Comparison of ENCODE assay signal across 1 cellular context in the genomic region with DNA sequence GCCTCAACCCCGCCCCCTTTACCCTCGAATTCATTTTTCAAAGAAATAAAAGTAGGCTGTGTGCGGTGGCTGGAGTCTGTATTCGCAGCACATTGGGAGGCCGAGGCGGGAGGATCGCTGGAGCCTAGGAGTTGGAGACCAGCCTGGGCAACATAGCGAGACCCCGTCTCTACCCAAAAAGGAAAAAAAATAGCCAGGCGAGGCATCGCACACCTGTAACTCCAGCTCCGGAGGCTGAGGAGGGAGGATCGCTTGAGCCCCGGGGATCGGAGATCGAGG.
TF ChIP-seq lines count a peak whose summit lies in the region.

No MANE protein-coding gene starts in this region.

TF ChIP-seq in GM12878, 131 proteins besides CTCF, POLR2A, EP300 and RAD21:
- TF ChIP-seq, protein P1, sequence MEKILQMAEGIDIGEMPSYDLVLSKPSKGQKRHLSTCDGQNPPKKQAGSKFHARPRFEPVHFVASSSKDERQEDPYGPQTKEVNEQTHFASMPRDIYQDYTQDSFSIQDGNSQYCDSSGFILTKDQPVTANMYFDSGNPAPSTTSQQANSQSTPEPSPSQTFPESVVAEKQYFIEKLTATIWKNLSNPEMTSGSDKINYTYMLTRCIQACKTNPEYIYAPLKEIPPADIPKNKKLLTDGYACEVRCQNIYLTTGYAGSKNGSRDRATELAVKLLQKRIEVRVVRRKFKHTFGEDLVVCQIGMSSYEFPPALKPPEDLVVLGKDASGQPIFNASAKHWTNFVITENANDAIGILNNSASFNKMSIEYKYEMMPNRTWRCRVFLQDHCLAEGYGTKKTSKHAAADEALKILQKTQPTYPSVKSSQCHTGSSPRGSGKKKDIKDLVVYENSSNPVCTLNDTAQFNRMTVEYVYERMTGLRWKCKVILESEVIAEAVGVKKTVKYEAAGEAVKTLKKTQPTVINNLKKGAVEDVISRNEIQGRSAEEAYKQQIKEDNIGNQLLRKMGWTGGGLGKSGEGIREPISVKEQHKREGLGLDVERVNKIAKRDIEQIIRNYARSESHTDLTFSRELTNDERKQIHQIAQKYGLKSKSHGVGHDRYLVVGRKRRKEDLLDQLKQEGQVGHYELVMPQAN (conservative IDR thresholded peaks at IDR 0.05), result 0 out of 2 replicates have a peak, but pooled peaks have one; percentile 12
- TF ChIP-seq, protein P2, sequence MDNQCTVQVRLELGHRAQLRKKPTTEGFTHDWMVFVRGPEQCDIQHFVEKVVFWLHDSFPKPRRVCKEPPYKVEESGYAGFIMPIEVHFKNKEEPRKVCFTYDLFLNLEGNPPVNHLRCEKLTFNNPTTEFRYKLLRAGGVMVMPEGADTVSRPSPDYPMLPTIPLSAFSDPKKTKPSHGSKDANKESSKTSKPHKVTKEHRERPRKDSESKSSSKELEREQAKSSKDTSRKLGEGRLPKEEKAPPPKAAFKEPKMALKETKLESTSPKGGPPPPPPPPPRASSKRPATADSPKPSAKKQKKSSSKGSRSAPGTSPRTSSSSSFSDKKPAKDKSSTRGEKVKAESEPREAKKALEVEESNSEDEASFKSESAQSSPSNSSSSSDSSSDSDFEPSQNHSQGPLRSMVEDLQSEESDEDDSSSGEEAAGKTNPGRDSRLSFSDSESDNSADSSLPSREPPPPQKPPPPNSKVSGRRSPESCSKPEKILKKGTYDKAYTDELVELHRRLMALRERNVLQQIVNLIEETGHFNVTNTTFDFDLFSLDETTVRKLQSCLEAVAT (IDR thresholded peaks at IDR 0.05), result peak; percentile 96
- TF ChIP-seq ZBED1 (IDR thresholded peaks at IDR 0.05; ENCODE audit: borderline replicate concordance), result no peak
- TF ChIP-seq SIN3A (IDR thresholded peaks at IDR 0.05; ENCODE audit: low read depth, low read length), result no peak
- 0 out of 2 replicates have a peak, but pooled peaks have one; percentile 11 for TF ChIP-seq GATAD2B (conservative IDR thresholded peaks at IDR 0.05; ENCODE audit: low read depth)
